ENCODE assay signal across 1 cellular context in the genomic region with DNA sequence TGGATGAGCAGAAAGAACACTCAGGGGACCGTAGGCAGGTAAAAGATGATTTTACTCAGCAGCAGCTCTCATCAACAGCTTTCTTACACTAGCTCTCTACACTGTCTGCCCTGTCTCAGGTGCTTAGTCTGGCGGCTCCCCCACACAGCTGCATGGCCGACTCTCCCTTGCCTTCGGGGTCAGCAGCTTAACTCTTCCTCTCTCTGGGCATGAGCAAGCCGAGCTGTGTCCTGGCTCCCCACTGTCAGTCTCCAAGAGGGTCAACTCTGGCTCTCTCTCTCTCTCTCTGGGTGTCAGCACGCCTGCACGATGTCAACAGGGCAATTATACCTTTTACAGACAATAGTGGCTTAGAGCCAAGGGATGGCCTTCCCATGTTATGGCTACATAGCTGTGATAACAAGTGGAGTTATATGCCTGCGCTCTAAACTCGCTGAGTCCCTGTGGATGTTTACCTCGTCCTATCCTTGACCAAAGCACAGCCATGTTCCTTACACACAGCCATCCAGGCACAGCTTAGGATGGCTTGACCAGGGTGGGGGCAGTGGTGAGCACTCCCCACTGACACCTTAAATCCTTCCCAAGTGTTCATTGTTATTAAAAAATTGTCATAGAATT.
TF ChIP-seq lines count a peak whose summit lies in the region.

No MANE protein-coding gene starts in this region.

TF ChIP-seq in GM12878, 131 proteins besides CTCF, POLR2A, EP300 and RAD21:
- TF ChIP-seq, protein P1, sequence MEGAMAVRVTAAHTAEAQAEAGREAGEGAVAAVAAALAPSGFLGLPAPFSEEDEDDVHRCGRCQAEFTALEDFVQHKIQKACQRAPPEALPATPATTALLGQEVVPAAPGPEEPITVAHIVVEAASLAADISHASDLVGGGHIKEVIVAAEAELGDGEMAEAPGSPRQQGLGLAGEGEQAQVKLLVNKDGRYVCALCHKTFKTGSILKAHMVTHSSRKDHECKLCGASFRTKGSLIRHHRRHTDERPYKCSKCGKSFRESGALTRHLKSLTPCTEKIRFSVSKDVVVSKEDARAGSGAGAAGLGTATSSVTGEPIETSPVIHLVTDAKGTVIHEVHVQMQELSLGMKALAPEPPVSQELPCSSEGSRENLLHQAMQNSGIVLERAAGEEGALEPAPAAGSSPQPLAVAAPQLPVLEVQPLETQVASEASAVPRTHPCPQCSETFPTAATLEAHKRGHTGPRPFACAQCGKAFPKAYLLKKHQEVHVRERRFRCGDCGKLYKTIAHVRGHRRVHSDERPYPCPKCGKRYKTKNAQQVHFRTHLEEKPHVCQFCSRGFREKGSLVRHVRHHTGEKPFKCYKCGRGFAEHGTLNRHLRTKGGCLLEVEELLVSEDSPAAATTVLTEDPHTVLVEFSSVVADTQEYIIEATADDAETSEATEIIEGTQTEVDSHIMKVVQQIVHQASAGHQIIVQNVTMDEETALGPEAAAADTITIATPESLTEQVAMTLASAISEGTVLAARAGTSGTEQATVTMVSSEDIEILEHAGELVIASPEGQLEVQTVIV (IDR thresholded peaks at IDR 0.05; ENCODE audit: borderline replicate concordance, partially characterized antibody) = no peak
- TF ChIP-seq, protein P2, sequence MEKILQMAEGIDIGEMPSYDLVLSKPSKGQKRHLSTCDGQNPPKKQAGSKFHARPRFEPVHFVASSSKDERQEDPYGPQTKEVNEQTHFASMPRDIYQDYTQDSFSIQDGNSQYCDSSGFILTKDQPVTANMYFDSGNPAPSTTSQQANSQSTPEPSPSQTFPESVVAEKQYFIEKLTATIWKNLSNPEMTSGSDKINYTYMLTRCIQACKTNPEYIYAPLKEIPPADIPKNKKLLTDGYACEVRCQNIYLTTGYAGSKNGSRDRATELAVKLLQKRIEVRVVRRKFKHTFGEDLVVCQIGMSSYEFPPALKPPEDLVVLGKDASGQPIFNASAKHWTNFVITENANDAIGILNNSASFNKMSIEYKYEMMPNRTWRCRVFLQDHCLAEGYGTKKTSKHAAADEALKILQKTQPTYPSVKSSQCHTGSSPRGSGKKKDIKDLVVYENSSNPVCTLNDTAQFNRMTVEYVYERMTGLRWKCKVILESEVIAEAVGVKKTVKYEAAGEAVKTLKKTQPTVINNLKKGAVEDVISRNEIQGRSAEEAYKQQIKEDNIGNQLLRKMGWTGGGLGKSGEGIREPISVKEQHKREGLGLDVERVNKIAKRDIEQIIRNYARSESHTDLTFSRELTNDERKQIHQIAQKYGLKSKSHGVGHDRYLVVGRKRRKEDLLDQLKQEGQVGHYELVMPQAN (conservative IDR thresholded peaks at IDR 0.05) = no peak
- TF ChIP-seq, protein P3, sequence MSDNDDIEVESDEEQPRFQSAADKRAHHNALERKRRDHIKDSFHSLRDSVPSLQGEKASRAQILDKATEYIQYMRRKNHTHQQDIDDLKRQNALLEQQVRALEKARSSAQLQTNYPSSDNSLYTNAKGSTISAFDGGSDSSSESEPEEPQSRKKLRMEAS (IDR thresholded peaks at IDR 0.05; ENCODE audit: low read depth, low read length) = no peak
- no peak for TF ChIP-seq NR2C1 (IDR thresholded peaks at IDR 0.05)
- TF ChIP-seq, protein P4, sequence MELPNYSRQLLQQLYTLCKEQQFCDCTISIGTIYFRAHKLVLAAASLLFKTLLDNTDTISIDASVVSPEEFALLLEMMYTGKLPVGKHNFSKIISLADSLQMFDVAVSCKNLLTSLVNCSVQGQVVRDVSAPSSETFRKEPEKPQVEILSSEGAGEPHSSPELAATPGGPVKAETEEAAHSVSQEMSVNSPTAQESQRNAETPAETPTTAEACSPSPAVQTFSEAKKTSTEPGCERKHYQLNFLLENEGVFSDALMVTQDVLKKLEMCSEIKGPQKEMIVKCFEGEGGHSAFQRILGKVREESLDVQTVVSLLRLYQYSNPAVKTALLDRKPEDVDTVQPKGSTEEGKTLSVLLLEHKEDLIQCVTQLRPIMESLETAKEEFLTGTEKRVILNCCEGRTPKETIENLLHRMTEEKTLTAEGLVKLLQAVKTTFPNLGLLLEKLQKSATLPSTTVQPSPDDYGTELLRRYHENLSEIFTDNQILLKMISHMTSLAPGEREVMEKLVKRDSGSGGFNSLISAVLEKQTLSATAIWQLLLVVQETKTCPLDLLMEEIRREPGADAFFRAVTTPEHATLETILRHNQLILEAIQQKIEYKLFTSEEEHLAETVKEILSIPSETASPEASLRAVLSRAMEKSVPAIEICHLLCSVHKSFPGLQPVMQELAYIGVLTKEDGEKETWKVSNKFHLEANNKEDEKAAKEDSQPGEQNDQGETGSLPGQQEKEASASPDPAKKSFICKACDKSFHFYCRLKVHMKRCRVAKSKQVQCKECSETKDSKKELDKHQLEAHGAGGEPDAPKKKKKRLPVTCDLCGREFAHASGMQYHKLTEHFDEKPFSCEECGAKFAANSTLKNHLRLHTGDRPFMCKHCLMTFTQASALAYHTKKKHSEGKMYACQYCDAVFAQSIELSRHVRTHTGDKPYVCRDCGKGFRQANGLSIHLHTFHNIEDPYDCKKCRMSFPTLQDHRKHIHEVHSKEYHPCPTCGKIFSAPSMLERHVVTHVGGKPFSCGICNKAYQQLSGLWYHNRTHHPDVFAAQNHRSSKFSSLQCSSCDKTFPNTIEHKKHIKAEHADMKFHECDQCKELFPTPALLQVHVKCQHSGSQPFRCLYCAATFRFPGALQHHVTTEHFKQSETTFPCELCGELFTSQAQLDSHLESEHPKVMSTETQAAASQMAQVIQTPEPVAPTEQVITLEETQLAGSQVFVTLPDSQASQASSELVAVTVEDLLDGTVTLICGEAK (IDR thresholded peaks at IDR 0.05; ENCODE audit: borderline replicate concordance) = no peak
TF ChIP-seq in GM12878: peak in this region for 0.
